ENCODE assay signal across 9 cellular contexts in the genomic region with DNA sequence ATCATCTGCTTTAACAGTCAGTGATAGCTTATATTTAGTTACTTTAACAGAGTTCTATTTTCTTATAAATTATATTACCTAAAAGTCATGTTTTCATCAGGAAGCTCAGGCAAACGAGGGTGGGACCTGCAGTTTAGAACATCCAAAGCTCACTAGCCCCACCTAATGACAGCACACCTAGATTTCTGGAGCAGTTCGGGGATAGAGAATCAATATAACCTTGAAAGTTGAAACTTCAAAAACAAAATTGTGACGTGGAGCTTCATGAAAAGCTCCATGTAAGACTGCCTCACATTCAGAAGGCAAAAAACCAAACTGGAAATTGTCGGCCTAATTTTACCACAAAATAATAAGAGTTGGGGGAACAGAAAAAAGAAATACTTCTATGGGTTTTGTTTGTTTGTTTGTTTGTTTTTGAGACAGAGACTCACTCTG.
DNase-seq lines count a peak whose midpoint lies in the region; ATAC-seq and TF ChIP-seq lines count a peak whose summit lies in the region.
"Had no signal": no experiment of that assay in that cellular context is flagged by ENCODE, and none has a peak within 500 bp of the region (broad histone marks: within the 10 kb centered on the region; RNA-seq: fewer than 3 reads in every experiment).

No MANE protein-coding gene starts in this region.

- peaks cover 17 to 32% of the 10 kb centered on the region in 2 donors for H3K27me3 Mint-ChIP-seq in natural killer cell treated with Interleukin-12 subunit alpha and Interleukin-12 subunit beta and Interleukin-15 and Interleukin-18, amount 100 ng/mL, for 72 hours

- H3K4me1 Mint-ChIP-seq in natural killer cell treated with Interleukin-12 subunit alpha and Interleukin-12 subunit beta and Interleukin-15 and Interleukin-18, amount 100 ng/mL, for 72 hours (ENCODE audit: low read depth in 2 of 2): no peaks in the 10 kb centered on the region

- H3K9me3 ChIP-seq in right atrium auricular region: no peaks in the 10 kb centered on the region

- peak; percentile 39 to 74 for TF ChIP-seq CTCF in right atrium auricular region (IDR thresholded peaks at IDR 0.05)

- H3K9me3 Mint-ChIP-seq in natural killer cell treated with Interleukin-12 subunit alpha and Interleukin-12 subunit beta and Interleukin-15 and Interleukin-18, amount 100 ng/mL, for 72 hours: no peaks in the 10 kb centered on the region

- ATAC-seq in HG02678 (IDR thresholded peaks at IDR 0.05; ENCODE audit: unreplicated experiment): peak; percentile 76
- no peak for ATAC-seq in natural killer cell treated with Interleukin-12 subunit alpha and Interleukin-12 subunit beta and Interleukin-15 and Interleukin-18, amount 100 ng/mL, for 72 hours

- H3K27me3 ChIP-seq in right atrium auricular region: no peaks in the 10 kb centered on the region

- peaks cover 0 to 3% of the 10 kb centered on the region in 2 donors for H3K4me1 ChIP-seq in right atrium auricular region

- DNase-seq in activated CD4-positive, alpha-beta T cell treated with anti-CD3 and anti-CD28 coated beads for 24 hours (ENCODE audit: low read depth in 2 of 2): peak; percentile 6 to 18
- no peak for DNase-seq in activated CD4-positive, alpha-beta T cell treated with anti-CD3 and anti-CD28 coated beads for 1 hour
- DNase-seq in NCI-H2171 (lab: John Stamatoyannopoulos, UW) (peak; percentile 9), activated T-cell treated with anti-CD3 and anti-CD28 coated beads for 48 hours (ENCODE audit: low read depth) (peak; percentile 6), right atrium auricular region (ENCODE audit: low spot score) (no peak)
- DNase-seq in stimulated activated CD4-positive, alpha-beta T cell treated with anti-CD3 and anti-CD28 coated beads, Interleukin-4, amount 100 ng/mL, for 1 hour: peak; percentile 8
- no peak for DNase-seq in natural killer cell treated with Interleukin-12 subunit alpha and Interleukin-12 subunit beta and Interleukin-15 and Interleukin-18, amount 100 ng/mL, for 72 hours (ENCODE audit: low spot score)

- no peak overlapping the region for H3K27ac Mint-ChIP-seq in natural killer cell treated with Interleukin-12 subunit alpha and Interleukin-12 subunit beta and Interleukin-15 and Interleukin-18, amount 100 ng/mL, for 72 hours

- H3K27ac ChIP-seq in right atrium auricular region: no peak overlapping the region
- H3K27ac ChIP-seq: epithelial cell of prostate had no signal

- no peak overlapping the region for H3K4me3 ChIP-seq in right atrium auricular region

- no peaks in the 10 kb centered on the region for H3K36me3 ChIP-seq in right atrium auricular region

- no peaks in the 10 kb centered on the region for H3K36me3 Mint-ChIP-seq in natural killer cell treated with Interleukin-12 subunit alpha and Interleukin-12 subunit beta and Interleukin-15 and Interleukin-18, amount 100 ng/mL, for 72 hours

- no peak overlapping the region for H3K4me3 Mint-ChIP-seq in natural killer cell treated with Interleukin-12 subunit alpha and Interleukin-12 subunit beta and Interleukin-15 and Interleukin-18, amount 100 ng/mL, for 72 hours

Comparison
In these comparisons a context has a peak if more than half of its experiments do, and no peak if none do; other contexts are left out.
1. DNase-seq: peak in activated CD4-positive, alpha-beta T cell treated with anti-CD3 and anti-CD28 coated beads for 24 hours (2 of 2), NCI-H2171 (single experiment), activated T-cell treated with anti-CD3 and anti-CD28 coated beads for 48 hours (single experiment) and stimulated activated CD4-positive, alpha-beta T cell treated with anti-CD3 and anti-CD28 coated beads, Interleukin-4, amount 100 ng/mL, for 1 hour (single experiment); none in activated CD4-positive, alpha-beta T cell treated with anti-CD3 and anti-CD28 coated beads for 1 hour (single experiment), right atrium auricular region (single experiment) and natural killer cell treated with Interleukin-12 subunit alpha and Interleukin-12 subunit beta and Interleukin-15 and Interleukin-18, amount 100 ng/mL, for 72 hours (single experiment).